In the genomic region with DNA sequence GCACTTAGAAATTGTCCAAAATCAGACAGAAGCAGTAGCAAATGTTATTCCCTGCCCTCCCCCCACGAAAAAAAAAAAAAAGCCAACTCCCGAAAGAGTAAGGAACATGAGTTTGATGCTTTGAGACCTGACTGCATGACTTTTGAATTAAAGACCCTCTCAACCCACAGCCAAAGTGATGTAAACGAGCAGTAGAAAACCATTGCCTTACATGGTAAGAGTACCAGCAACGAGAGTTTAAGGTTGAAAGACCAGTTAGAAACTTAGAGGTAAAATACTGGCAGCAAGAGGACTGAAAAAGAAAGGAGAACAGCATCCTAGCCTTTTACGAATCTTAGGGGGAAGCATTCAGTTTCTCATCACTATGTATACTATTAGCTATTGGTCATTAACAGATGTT, we compare ENCODE assay signal across 32 cellular contexts. TPM values are rescaled to one million over a fixed set of nuclear protein-coding genes. Genes with fewer than 3 reads are reported as not detected.
"Had no signal": no experiment of that assay in that cellular context is flagged by ENCODE, and none has a peak within 500 bp of the region (broad histone marks: within the 10 kb centered on the region; RNA-seq: fewer than 3 reads in every experiment).

No MANE protein-coding gene starts in this region.

- DNase-seq: colonic mucosa; effector CD8-positive, alpha-beta T cell; endodermal cell; foreskin fibroblast; gastrocnemius medialis; head of caudate nucleus; kidney; natural killer cell; right lobe of liver; small intestine; stimulated activated CD4-positive, alpha-beta T cell treated with anti-CD3 and anti-CD28 coated beads, Interleukin-2, amount 100 ng/mL, for 24 hours; stimulated activated CD4-positive, alpha-beta T cell treated with anti-CD3 and anti-CD28 coated beads, Interleukin-4, amount 100 ng/mL, for 4 hours; stimulated activated naive CD8-positive, alpha-beta T cell treated with anti-CD3 and anti-CD28 coated beads, Interleukin-15, Interleukin-2, amounts not matched to agents 100 U/mL and 50 U/mL, for 24 hours; substantia nigra; testis; tibial artery had no signal

- H3K27ac ChIP-seq: colonic mucosa, epithelial cell of prostate, gastrocnemius medialis, neutrophil, parathyroid adenoma, right lobe of liver, testis, tibial artery had no signal

- H3K4me3 ChIP-seq: colonic mucosa, gastrocnemius medialis, lung, right lobe of liver, testis, tibial artery had no signal

- H3K9me3 Mint-ChIP-seq: endodermal cell had no signal

- H3K36me3 Mint-ChIP-seq: natural killer cell; stimulated activated memory B cell treated with anti-CD40 and anti-IgM and Interleukin-4, amounts not matched to agents 10 μg/mL and 1 μg/mL and 100 μg/mL, for 72 hours; type B pancreatic cell had no signal

- ATAC-seq: esophagus mucosa; gastrocnemius medialis; left lobe of liver; natural killer cell; right lobe of liver; stimulated activated memory B cell treated with anti-CD40 and anti-IgM and Interleukin-4, amounts not matched to agents 10 μg/mL and 1 μg/mL and 100 μg/mL, for 72 hours; stimulated activated naive CD8-positive, alpha-beta T cell treated with anti-CD3 and anti-CD28 coated beads, Interleukin-15, Interleukin-2, amounts not matched to agents 100 U/mL and 50 U/mL, for 24 hours had no signal

- H3K36me3 ChIP-seq: colonic mucosa, gastrocnemius medialis, neutrophil, right lobe of liver, tibial artery had no signal

- H2AFZ ChIP-seq: parathyroid adenoma had no signal

- H3K9ac ChIP-seq: parathyroid adenoma had no signal

- H3K79me2 ChIP-seq: parathyroid adenoma had no signal

- H3K4me1 Mint-ChIP-seq: endodermal cell; memory B cell; natural killer cell; stimulated activated memory B cell treated with anti-CD40 and anti-IgM and Interleukin-4, amounts not matched to agents 10 μg/mL and 1 μg/mL and 100 μg/mL, for 72 hours had no signal

- H3K27me3 ChIP-seq: colonic mucosa, gastrocnemius medialis, neutrophil, right lobe of liver, testis, tibial artery had no signal

- H3K4me1 ChIP-seq: colonic mucosa, gastrocnemius medialis, parathyroid adenoma, right lobe of liver, testis, tibial artery had no signal

- H3K27ac Mint-ChIP-seq: dendritic cell treated with granulocyte-macrophage colony-stimulating factor and Interleukin-4, amounts not matched to agents 40 ng/mL and 50 ng/mL, for 4 days; endodermal cell; memory B cell; natural killer cell; progenitor cell of endocrine pancreas; stimulated activated memory B cell treated with anti-CD40 and anti-IgM and Interleukin-4, amounts not matched to agents 10 μg/mL and 1 μg/mL and 100 μg/mL, for 72 hours; type B pancreatic cell had no signal

- H3K9me3 ChIP-seq: colonic mucosa, gastrocnemius medialis, neutrophil, right lobe of liver, testis had no signal

- H3K4me3 Mint-ChIP-seq: dendritic cell treated with granulocyte-macrophage colony-stimulating factor and Interleukin-4, amounts not matched to agents 40 ng/mL and 50 ng/mL, for 4 days; endodermal cell; memory B cell; natural killer cell; stimulated activated memory B cell treated with anti-CD40 and anti-IgM and Interleukin-4, amounts not matched to agents 10 μg/mL and 1 μg/mL and 100 μg/mL, for 72 hours; type B pancreatic cell had no signal

- H3K27me3 Mint-ChIP-seq: dendritic cell treated with granulocyte-macrophage colony-stimulating factor and Interleukin-4, amounts not matched to agents 40 ng/mL and 50 ng/mL, for 4 days; memory B cell; stimulated activated memory B cell treated with anti-CD40 and anti-IgM and Interleukin-4, amounts not matched to agents 10 μg/mL and 1 μg/mL and 100 μg/mL, for 72 hours; type B pancreatic cell had no signal

RNA-seq across cellular contexts. Expression of a gene that starts 10.0 kb away (rescaled TPM):
- total RNA-seq: chondrocyte, endodermal cell, esophagus mucosa, gastrocnemius medialis, kidney, lung, mononuclear cell, natural killer cell, omental fat pad, progenitor cell of endocrine pancreas, urinary bladder had no signal
- polyA plus RNA-seq: neural cell had no signal
